Comparison of ENCODE assay signal across 2 cellular contexts in genomic region chr1:1353389-1354151, GRCh38.
TF ChIP-seq lines count a peak whose summit lies in the region.

No MANE protein-coding gene starts in this region.

TF ChIP-seq in HEK293T, 16 proteins besides CTCF, POLR2A, EP300 and RAD21:
- TF ChIP-seq L3MBTL2 (conservative IDR thresholded peaks at IDR 0.05) (peak; percentile 23; the same call in 1 of the 2 replicates), ARNT (IDR thresholded peaks at IDR 0.05) (no peak), NFRKB (IDR thresholded peaks at IDR 0.05) (no peak), FOXA1 (IDR thresholded peaks at IDR 0.05) (no peak), CTBP1 (IDR thresholded peaks at IDR 0.05; ENCODE audit: borderline replicate concordance) (no peak)

TF ChIP-seq in K562, 482 proteins besides CTCF, POLR2A, EP300 and RAD21:
- no peak for TF ChIP-seq SMAD3 (CRISPR knock-in tag; conservative IDR thresholded peaks at IDR 0.05)
- peak; percentile 28 for TF ChIP-seq HMGN3 (IDR thresholded peaks at IDR 0.05; ENCODE audit: borderline replicate concordance, extremely low read depth, insufficient read length, low read depth, low read length)
- TF ChIP-seq, protein P1, sequence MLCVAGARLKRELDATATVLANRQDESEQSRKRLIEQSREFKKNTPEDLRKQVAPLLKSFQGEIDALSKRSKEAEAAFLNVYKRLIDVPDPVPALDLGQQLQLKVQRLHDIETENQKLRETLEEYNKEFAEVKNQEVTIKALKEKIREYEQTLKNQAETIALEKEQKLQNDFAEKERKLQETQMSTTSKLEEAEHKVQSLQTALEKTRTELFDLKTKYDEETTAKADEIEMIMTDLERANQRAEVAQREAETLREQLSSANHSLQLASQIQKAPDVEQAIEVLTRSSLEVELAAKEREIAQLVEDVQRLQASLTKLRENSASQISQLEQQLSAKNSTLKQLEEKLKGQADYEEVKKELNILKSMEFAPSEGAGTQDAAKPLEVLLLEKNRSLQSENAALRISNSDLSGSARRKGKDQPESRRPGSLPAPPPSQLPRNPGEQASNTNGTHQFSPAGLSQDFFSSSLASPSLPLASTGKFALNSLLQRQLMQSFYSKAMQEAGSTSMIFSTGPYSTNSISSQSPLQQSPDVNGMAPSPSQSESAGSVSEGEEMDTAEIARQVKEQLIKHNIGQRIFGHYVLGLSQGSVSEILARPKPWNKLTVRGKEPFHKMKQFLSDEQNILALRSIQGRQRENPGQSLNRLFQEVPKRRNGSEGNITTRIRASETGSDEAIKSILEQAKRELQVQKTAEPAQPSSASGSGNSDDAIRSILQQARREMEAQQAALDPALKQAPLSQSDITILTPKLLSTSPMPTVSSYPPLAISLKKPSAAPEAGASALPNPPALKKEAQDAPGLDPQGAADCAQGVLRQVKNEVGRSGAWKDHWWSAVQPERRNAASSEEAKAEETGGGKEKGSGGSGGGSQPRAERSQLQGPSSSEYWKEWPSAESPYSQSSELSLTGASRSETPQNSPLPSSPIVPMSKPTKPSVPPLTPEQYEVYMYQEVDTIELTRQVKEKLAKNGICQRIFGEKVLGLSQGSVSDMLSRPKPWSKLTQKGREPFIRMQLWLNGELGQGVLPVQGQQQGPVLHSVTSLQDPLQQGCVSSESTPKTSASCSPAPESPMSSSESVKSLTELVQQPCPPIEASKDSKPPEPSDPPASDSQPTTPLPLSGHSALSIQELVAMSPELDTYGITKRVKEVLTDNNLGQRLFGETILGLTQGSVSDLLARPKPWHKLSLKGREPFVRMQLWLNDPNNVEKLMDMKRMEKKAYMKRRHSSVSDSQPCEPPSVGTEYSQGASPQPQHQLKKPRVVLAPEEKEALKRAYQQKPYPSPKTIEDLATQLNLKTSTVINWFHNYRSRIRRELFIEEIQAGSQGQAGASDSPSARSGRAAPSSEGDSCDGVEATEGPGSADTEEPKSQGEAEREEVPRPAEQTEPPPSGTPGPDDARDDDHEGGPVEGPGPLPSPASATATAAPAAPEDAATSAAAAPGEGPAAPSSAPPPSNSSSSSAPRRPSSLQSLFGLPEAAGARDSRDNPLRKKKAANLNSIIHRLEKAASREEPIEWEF (CRISPR knock-in tag; IDR thresholded peaks at IDR 0.05) = no peak
- TF ChIP-seq BRF2 (IDR thresholded peaks at IDR 0.05; ENCODE audit: borderline replicate concordance, insufficient read depth, insufficient read length) = no peak
- TF ChIP-seq, protein P2, sequence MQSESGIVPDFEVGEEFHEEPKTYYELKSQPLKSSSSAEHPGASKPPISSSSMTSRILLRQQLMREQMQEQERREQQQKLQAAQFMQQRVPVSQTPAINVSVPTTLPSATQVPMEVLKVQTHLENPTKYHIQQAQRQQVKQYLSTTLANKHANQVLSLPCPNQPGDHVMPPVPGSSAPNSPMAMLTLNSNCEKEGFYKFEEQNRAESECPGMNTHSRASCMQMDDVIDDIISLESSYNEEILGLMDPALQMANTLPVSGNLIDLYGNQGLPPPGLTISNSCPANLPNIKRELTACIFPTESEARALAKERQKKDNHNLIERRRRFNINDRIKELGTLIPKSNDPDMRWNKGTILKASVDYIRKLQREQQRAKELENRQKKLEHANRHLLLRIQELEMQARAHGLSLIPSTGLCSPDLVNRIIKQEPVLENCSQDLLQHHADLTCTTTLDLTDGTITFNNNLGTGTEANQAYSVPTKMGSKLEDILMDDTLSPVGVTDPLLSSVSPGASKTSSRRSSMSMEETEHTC (IDR thresholded peaks at IDR 0.05) = no peak
- no peak for TF ChIP-seq ZNF668 (CRISPR knock-in tag; IDR thresholded peaks at IDR 0.05)
- TF ChIP-seq, protein P3, sequence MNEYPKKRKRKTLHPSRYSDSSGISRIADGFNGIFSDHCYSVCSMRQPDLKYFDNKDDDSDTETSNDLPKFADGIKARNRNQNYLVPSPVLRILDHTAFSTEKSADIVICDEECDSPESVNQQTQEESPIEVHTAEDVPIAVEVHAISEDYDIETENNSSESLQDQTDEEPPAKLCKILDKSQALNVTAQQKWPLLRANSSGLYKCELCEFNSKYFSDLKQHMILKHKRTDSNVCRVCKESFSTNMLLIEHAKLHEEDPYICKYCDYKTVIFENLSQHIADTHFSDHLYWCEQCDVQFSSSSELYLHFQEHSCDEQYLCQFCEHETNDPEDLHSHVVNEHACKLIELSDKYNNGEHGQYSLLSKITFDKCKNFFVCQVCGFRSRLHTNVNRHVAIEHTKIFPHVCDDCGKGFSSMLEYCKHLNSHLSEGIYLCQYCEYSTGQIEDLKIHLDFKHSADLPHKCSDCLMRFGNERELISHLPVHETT (CRISPR knock-in tag; conservative IDR thresholded peaks at IDR 0.05 in 1 of 2, IDR thresholded peaks at IDR 0.05 in 1 of 2) = no peak
- no peak for TF ChIP-seq STAT5A (IDR thresholded peaks at IDR 0.05; ENCODE audit: borderline replicate concordance, low read length)
- TF ChIP-seq ZNF212 (CRISPR knock-in tag; IDR thresholded peaks at IDR 0.05) = no peak
- TF ChIP-seq ESRRA (IDR thresholded peaks at IDR 0.05; ENCODE audit: borderline replicate concordance, low read depth) = no peak
- no peak for TF ChIP-seq USF1 (CRISPR knock-in tag; IDR thresholded peaks at IDR 0.05)
- TF ChIP-seq POLR2G (IDR thresholded peaks at IDR 0.05; ENCODE audit: low read depth, low read length) = peak; percentile 57
- TF ChIP-seq SAFB2 (IDR thresholded peaks at IDR 0.05; ENCODE audit: borderline replicate concordance, low read depth, low read length, severe bottlenecking) = no peak
- TF ChIP-seq GABPB1 (CRISPR knock-in tag; IDR thresholded peaks at IDR 0.05) = 0 out of 2 replicates have a peak, but pooled peaks have one; percentile 15
- TF ChIP-seq, protein P4, sequence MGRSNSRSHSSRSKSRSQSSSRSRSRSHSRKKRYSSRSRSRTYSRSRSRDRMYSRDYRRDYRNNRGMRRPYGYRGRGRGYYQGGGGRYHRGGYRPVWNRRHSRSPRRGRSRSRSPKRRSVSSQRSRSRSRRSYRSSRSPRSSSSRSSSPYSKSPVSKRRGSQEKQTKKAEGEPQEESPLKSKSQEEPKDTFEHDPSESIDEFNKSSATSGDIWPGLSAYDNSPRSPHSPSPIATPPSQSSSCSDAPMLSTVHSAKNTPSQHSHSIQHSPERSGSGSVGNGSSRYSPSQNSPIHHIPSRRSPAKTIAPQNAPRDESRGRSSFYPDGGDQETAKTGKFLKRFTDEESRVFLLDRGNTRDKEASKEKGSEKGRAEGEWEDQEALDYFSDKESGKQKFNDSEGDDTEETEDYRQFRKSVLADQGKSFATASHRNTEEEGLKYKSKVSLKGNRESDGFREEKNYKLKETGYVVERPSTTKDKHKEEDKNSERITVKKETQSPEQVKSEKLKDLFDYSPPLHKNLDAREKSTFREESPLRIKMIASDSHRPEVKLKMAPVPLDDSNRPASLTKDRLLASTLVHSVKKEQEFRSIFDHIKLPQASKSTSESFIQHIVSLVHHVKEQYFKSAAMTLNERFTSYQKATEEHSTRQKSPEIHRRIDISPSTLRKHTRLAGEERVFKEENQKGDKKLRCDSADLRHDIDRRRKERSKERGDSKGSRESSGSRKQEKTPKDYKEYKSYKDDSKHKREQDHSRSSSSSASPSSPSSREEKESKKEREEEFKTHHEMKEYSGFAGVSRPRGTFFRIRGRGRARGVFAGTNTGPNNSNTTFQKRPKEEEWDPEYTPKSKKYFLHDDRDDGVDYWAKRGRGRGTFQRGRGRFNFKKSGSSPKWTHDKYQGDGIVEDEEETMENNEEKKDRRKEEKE (IDR thresholded peaks at IDR 0.05; ENCODE audit: borderline replicate concordance in 1 of 2, control insufficient read depth in 1 of 2, low read depth in 2 of 2, low read length in 1 of 2) = no peak
- 0 out of 2 replicates have a peak, but pooled peaks have one; percentile 18 for TF ChIP-seq THAP12 (CRISPR knock-in tag; IDR thresholded peaks at IDR 0.05)
- TF ChIP-seq CSDE1 (IDR thresholded peaks at IDR 0.05) = no peak
- 0 out of 2 replicates have a peak, but pooled peaks have one; percentile 28 for TF ChIP-seq RBFOX2 (IDR thresholded peaks at IDR 0.05; ENCODE audit: low read depth, low read length)
- no peak for TF ChIP-seq FOXJ3 (CRISPR knock-in tag; IDR thresholded peaks at IDR 0.05)
- no peak for TF ChIP-seq ZNF77 (CRISPR knock-in tag; IDR thresholded peaks at IDR 0.05)
- TF ChIP-seq, protein P5, sequence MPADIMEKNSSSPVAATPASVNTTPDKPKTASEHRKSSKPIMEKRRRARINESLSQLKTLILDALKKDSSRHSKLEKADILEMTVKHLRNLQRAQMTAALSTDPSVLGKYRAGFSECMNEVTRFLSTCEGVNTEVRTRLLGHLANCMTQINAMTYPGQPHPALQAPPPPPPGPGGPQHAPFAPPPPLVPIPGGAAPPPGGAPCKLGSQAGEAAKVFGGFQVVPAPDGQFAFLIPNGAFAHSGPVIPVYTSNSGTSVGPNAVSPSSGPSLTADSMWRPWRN (IDR thresholded peaks at IDR 0.05; ENCODE audit: low read depth) = no peak
- no peak for TF ChIP-seq CREBBP (IDR thresholded peaks at IDR 0.05; ENCODE audit: low read depth, low read length)
- TF ChIP-seq KDM5B (IDR thresholded peaks at IDR 0.05; ENCODE audit: insufficient replicate concordance, low read depth, low read length) = peak; percentile 23
- no peak for TF ChIP-seq POLR2AphosphoS5 (IDR thresholded peaks at IDR 0.05; ENCODE audit: control insufficient read depth, insufficient read depth, low read depth, low read length)
- no peak for TF ChIP-seq DDX20 (tag; IDR thresholded peaks at IDR 0.05; ENCODE audit: low read depth)
- TF ChIP-seq MBD2 (IDR thresholded peaks at IDR 0.05; ENCODE audit: borderline replicate concordance, low read depth) = no peak
- TF ChIP-seq ZBTB43 (CRISPR knock-in tag; IDR thresholded peaks at IDR 0.05) = no peak
- no peak for TF ChIP-seq ZNF253 (CRISPR knock-in tag; conservative IDR thresholded peaks at IDR 0.05)
- no peak for TF ChIP-seq ZNF217 (CRISPR knock-in tag; IDR thresholded peaks at IDR 0.05)
- TF ChIP-seq MCM3 (IDR thresholded peaks at IDR 0.05) = no peak
- no peak for TF ChIP-seq ETS2 (tag; IDR thresholded peaks at IDR 0.05; ENCODE audit: borderline replicate concordance, poor library complexity, severe bottlenecking)
- 0 out of 2 replicates have a peak, but pooled peaks have one; percentile 27 for TF ChIP-seq HNRNPL (IDR thresholded peaks at IDR 0.05; ENCODE audit: low read depth, low read length)
- TF ChIP-seq NFE2L1 (tag; IDR thresholded peaks at IDR 0.05; ENCODE audit: borderline replicate concordance, low read depth) = no peak
- TF ChIP-seq, protein P6, sequence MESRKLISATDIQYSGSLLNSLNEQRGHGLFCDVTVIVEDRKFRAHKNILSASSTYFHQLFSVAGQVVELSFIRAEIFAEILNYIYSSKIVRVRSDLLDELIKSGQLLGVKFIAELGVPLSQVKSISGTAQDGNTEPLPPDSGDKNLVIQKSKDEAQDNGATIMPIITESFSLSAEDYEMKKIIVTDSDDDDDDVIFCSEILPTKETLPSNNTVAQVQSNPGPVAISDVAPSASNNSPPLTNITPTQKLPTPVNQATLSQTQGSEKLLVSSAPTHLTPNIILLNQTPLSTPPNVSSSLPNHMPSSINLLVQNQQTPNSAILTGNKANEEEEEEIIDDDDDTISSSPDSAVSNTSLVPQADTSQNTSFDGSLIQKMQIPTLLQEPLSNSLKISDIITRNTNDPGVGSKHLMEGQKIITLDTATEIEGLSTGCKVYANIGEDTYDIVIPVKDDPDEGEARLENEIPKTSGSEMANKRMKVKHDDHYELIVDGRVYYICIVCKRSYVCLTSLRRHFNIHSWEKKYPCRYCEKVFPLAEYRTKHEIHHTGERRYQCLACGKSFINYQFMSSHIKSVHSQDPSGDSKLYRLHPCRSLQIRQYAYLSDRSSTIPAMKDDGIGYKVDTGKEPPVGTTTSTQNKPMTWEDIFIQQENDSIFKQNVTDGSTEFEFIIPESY (CRISPR knock-in tag; IDR thresholded peaks at IDR 0.05) = peak; percentile 82
- TF ChIP-seq, protein P7, sequence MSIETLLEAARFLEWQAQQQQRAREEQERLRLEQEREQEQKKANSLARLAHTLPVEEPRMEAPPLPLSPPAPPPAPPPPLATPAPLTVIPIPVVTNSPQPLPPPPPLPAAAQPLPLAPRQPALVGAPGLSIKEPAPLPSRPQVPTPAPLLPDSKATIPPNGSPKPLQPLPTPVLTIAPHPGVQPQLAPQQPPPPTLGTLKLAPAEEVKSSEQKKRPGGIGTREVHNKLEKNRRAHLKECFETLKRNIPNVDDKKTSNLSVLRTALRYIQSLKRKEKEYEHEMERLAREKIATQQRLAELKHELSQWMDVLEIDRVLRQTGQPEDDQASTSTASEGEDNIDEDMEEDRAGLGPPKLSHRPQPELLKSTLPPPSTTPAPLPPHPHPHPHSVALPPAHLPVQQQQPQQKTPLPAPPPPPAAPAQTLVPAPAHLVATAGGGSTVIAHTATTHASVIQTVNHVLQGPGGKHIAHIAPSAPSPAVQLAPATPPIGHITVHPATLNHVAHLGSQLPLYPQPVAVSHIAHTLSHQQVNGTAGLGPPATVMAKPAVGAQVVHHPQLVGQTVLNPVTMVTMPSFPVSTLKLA (conservative IDR thresholded peaks at IDR 0.05) = no peak
